8 cellular contexts compared by ENCODE assay signal in the genomic region with DNA sequence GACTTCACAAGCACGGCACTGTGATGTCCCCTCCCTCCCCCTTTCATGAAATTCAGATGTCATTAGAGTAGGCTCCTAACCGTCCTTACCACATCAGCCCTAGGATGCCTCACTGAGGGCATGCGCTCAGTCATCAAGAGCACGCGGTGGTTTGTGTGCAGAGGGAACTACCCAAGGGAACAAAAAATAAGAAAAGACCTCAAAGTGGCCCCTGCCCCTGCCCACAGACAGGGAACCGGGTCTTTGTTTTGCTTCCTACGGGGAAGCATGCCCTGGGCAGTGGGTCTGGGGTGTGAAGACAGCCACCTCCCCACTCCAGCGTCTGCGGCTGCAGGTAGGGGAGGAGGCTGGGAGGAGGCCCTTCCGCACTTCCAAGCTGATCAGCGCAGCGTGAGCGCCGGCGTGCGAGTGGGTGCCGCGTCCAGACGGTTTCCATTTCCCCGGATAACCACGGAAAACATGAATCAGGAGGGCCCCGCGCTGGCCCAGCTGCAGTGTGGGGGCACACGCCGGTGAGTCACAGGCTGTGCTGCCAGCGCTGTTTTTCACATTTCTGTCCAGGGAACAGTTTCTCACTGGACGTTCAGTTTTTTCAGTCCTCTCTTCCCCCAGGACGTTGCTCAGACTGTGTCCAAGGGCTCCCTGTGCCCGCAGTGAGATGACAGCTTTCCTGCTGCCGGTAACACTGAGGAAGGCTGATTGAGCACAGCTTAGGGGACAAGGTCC.
DNase-seq lines count a peak whose midpoint lies in the region; ATAC-seq and TF ChIP-seq lines count a peak whose summit lies in the region.

No MANE protein-coding gene starts in this region.

- ATAC-seq in SK-N-SH treated with all-trans-retinoic acid at 6 μM for 48 hours (peak; percentile 76), left lobe of liver (no peak), GM18511 (IDR thresholded peaks at IDR 0.05; ENCODE audit: unreplicated experiment) (no peak)

- DNase-seq in AG20443 (ENCODE audit: low spot score) (peak; percentile 97), fibroblast of gingiva (ENCODE audit: low read depth) (peak; percentile 95), smooth muscle cell of the brain vasculature (ENCODE audit: low read depth, low spot score) (peak; percentile 79), DMS153 (lab: John Stamatoyannopoulos, UW) (no peak), COLO668 (lab: John Stamatoyannopoulos, UW; ENCODE audit: unreplicated experiment) (no peak), left lobe of liver (ENCODE audit: low spot score) (no peak)

TF ChIP-seq in SK-N-SH treated with all-trans-retinoic acid at 6 μM for 48 hours, 23 proteins besides CTCF, POLR2A, EP300 and RAD21:
- no peak for TF ChIP-seq ZFP30 (CRISPR knock-in tag; IDR thresholded peaks at IDR 0.05)
- no peak for TF ChIP-seq CREB5 (CRISPR knock-in tag; IDR thresholded peaks at IDR 0.05; ENCODE audit: low read depth)
- no peak for TF ChIP-seq TOX (CRISPR knock-in tag; IDR thresholded peaks at IDR 0.05; ENCODE audit: borderline replicate concordance)
- no peak for TF ChIP-seq ZFP3 (CRISPR knock-in tag; IDR thresholded peaks at IDR 0.05)
- TF ChIP-seq ARNTL (CRISPR knock-in tag; IDR thresholded peaks at IDR 0.05; ENCODE audit: borderline replicate concordance, low read depth): no peak
- TF ChIP-seq ESRRG (CRISPR knock-in tag; IDR thresholded peaks at IDR 0.05): no peak
- no peak for TF ChIP-seq RARB (CRISPR knock-in tag; IDR thresholded peaks at IDR 0.05)
- no peak for TF ChIP-seq PPARA (CRISPR knock-in tag; IDR thresholded peaks at IDR 0.05; ENCODE audit: borderline replicate concordance)

Comparison
In these comparisons a context has a peak if more than half of its experiments do, and no peak if none do; other contexts are left out.
1. DNase-seq: peak in AG20443 (single experiment), fibroblast of gingiva (single experiment) and smooth muscle cell of the brain vasculature (single experiment); none in DMS153 (single experiment), COLO668 (single experiment) and left lobe of liver (single experiment).